Comparison of ENCODE assay signal across 8 cellular contexts in genomic region chr12:49662998-49663843, GRCh38. TPM values are rescaled to one million over a fixed set of nuclear protein-coding genes. Genes with fewer than 3 reads are reported as not detected.
DNase-seq lines count a peak whose midpoint lies in the region; ATAC-seq and TF ChIP-seq lines count a peak whose summit lies in the region.

No MANE protein-coding gene starts in this region.

- in situ Hi-C loops in KBM-7 (cut with MboI; ENCODE audit: low pct_unique_long_range_greater_than_20kb, low sequenced_read_pairs), result no loop called here

- TF ChIP-seq CTCF in activated B cell treated with CpG ODN at 0.5 μM for 24 hours (IDR thresholded peaks at IDR 0.05) (no peak), chondrocyte (IDR thresholded peaks at IDR 0.05) (no peak), lung (IDR thresholded peaks at IDR 0.05; ENCODE audit: control extremely low read depth, extremely low read depth) (no peak)

- H3K4me3 ChIP-seq in lung, result no peak overlapping the region

- POLR2A ChIA-PET in activated B cell treated with CpG ODN at 0.5 μM for 24 hours (lab: Charles Lee), result interaction anchor here (0.6 to 20.3 kb wide), 13 partner anchors 9 to 153 kb away, joined by 3 to 265 read pairs (median 6); partner anchors contain the start of genes FMNL3, PRPF40B and TMBIM6

- H3K4me1 ChIP-seq in lung (ENCODE audit: control insufficient read depth in 2 of 2, insufficient read depth in 2 of 2, low read length in 2 of 2), result peaks cover 22 to 44% of the 10 kb centered on the region in 2 donors

- H3K36me3 ChIP-seq in lung (ENCODE audit: control insufficient read depth in 2 of 2, insufficient read depth in 2 of 2, low read length in 2 of 2), result peaks cover 0 to 12% of the 10 kb centered on the region in 2 donors

- DNase-seq in CMK (ENCODE audit: low read depth) (peak; percentile 54), KBM-7 (peak; percentile 96), activated B cell treated with CpG ODN at 0.5 μM for 24 hours (peak; percentile 48), chondrocyte (ENCODE audit: low spot score) (no peak), lung (ENCODE audit: low spot score) (peak; percentile 61), NCI-H2107 treated with DMSO at 0.1 percent for 48 hours (lab: John Stamatoyannopoulos, UW; ENCODE audit: unreplicated experiment) (no peak)
- peak; percentile 31 for DNase-seq in stimulated activated CD8-positive, alpha-beta memory T cell treated with anti-CD3 and anti-CD28 coated beads, Interleukin-15, amount 100 ng/mL, for 24 hours (ENCODE audit: low read depth)

- peaks cover 85% of the 10 kb centered on the region for H3K4me1 Mint-ChIP-seq in activated B cell treated with CpG ODN at 0.5 μM for 24 hours
- H3K4me1 Mint-ChIP-seq in chondrocyte (ENCODE audit: low read depth), result peaks cover 77% of the 10 kb centered on the region

- CTCF ChIA-PET in activated B cell treated with CpG ODN at 0.5 μM for 24 hours (lab: Charles Lee), result interaction anchor here (0.7 to 1.6 kb wide), 9 partner anchors 8 to 78 kb away, joined by 3 to 13 read pairs (median 4); partner anchors contain the start of genes FMNL3 and TMBIM6

- H3K27ac Mint-ChIP-seq in activated B cell treated with CpG ODN at 0.5 μM for 24 hours, result peak overlapping the region; percentile 94
- H3K27ac Mint-ChIP-seq in chondrocyte (ENCODE audit: unreplicated experiment), result peak overlapping the region; percentile 98

- H3K27ac ChIP-seq in lung (ENCODE audit: low read depth in 1 of 2, low read length in 1 of 2), result peak overlapping the region; percentile 71 to 91

- WGBS in lung, 2 donors, result 1 to 7% methylated on average over 5 of the region's 5 CpGs

- ATAC-seq in GM21447 (IDR thresholded peaks at IDR 0.05; ENCODE audit: unreplicated experiment) (peak; percentile 80), activated B cell treated with CpG ODN at 0.5 μM for 24 hours (ENCODE audit: low read depth) (peak; percentile 83), lung (ENCODE audit: insufficient read depth, low FRiP score) (peak; percentile 82)

- no peaks in the 10 kb centered on the region for H3K9me3 ChIP-seq in lung (ENCODE audit: control insufficient read depth in 2 of 2, insufficient read depth in 1 of 2, low read length in 1 of 2)

- H3K4me3 Mint-ChIP-seq in activated B cell treated with CpG ODN at 0.5 μM for 24 hours, result peak overlapping the region; percentile 80
- peak overlapping the region; percentile 39 for H3K4me3 Mint-ChIP-seq in chondrocyte (ENCODE audit: unreplicated experiment)

- H3K27me3 Mint-ChIP-seq in activated B cell treated with CpG ODN at 0.5 μM for 24 hours (no peaks in the 10 kb centered on the region), chondrocyte (ENCODE audit: low read depth) (no peaks in the 10 kb centered on the region)

- intact Hi-C loops in activated B cell treated with CpG ODN at 0.5 μM for 24 hours (cut with micrococcal nuclease), result loop anchor here (1.0 to 5.0 kb wide), 2 partner anchors 36 to 89 kb away; no protein-coding TSS in a partner anchor

- H3K9me3 Mint-ChIP-seq in activated B cell treated with CpG ODN at 0.5 μM for 24 hours (no peaks in the 10 kb centered on the region), chondrocyte (ENCODE audit: low read depth) (no peaks in the 10 kb centered on the region)

- H3K27me3 ChIP-seq in lung (ENCODE audit: control insufficient read depth, insufficient read depth), result no peaks in the 10 kb centered on the region

- H3K36me3 Mint-ChIP-seq in activated B cell treated with CpG ODN at 0.5 μM for 24 hours (ENCODE audit: low read depth), result peaks cover 49% of the 10 kb centered on the region
- peaks cover 19% of the 10 kb centered on the region for H3K36me3 Mint-ChIP-seq in chondrocyte (ENCODE audit: low read depth)

RNA-seq across cellular contexts. Expression of gene PRPF40B, which starts 39.9 kb away (rescaled TPM):
- 16.4 and 23.4 TPM in 2 replicates for total RNA-seq in activated B cell treated with CpG ODN at 0.5 μM for 24 hours
- 12.5 to 23.9 TPM (median 15.1 TPM) in 3 replicates for total RNA-seq in chondrocyte
- total RNA-seq in lung, result 10 to 100 TPM; 15.8 to 20.0 TPM
- 10 to 100 TPM; 10.0 to 18.3 TPM for polyA plus RNA-seq in lung

RNA-seq across cellular contexts. Expression of gene FMNL3, which starts 44.0 kb away (rescaled TPM):
- 74.7 and 84.3 TPM in 2 replicates for total RNA-seq in activated B cell treated with CpG ODN at 0.5 μM for 24 hours
- total RNA-seq in chondrocyte, result 49.4 to 55.8 TPM (median 55.6 TPM) in 3 replicates
- 10 to 100 TPM; 30.9 to 51.2 TPM for total RNA-seq in lung
- polyA plus RNA-seq in lung, result 10 to 100 TPM; 11.5 to 13.9 TPM

RNA-seq across cellular contexts. Expression of gene FAM186B, which starts 57.8 kb away (rescaled TPM):
- total RNA-seq in activated B cell treated with CpG ODN at 0.5 μM for 24 hours (0.93 and 1.5 TPM in 2 replicates), chondrocyte (0.27 to 0.51 TPM (median 0.46 TPM) in 3 replicates), lung (under 1 TPM; 0.54 to 0.80 TPM)
- under 1 TPM; 0.17 to 0.31 TPM for polyA plus RNA-seq in lung

Comparison
In these comparisons a context has a peak if more than half of its experiments do, and no peak if none do; other contexts are left out.
1. DNase-seq: peak in CMK (single experiment), KBM-7 (single experiment), activated B cell treated with CpG ODN at 0.5 μM for 24 hours (single experiment), lung (single experiment) and stimulated activated CD8-positive, alpha-beta memory T cell treated with anti-CD3 and anti-CD28 coated beads, Interleukin-15, amount 100 ng/mL, for 24 hours (single experiment); none in chondrocyte (single experiment) and NCI-H2107 treated with DMSO at 0.1 percent for 48 hours (single experiment).
2. Peak in every context shown above with its lines, with median percentiles within 50 percentile points of each other: ATAC-seq.